ENCODE assay signal across 17 cellular contexts in genomic region chr1:47181955-47182680, GRCh38. TPM values are rescaled to one million over a fixed set of nuclear protein-coding genes. Genes with fewer than 3 reads are reported as not detected.
DNase-seq lines count a peak whose midpoint lies in the region; ATAC-seq and TF ChIP-seq lines count a peak whose summit lies in the region.
"Had no signal": no experiment of that assay in that cellular context is flagged by ENCODE, and none has a peak within 500 bp of the region (broad histone marks: within the 10 kb centered on the region; RNA-seq: fewer than 3 reads in every experiment).

No MANE protein-coding gene starts in this region.

- WGBS in right cardiac atrium: 76% methylated on average over 7 of the region's 7 CpGs

- intact Hi-C loops in right cardiac atrium (cut with DNase I): loop anchor here in 3 of 4 donors (10.0 kb wide), 4 partner anchors 83 to 533 kb away; partner anchors contain the start of gene FOXD2 (in 1 of the 3)
- intact Hi-C loops in activated T-helper 2 cell treated with anti-CD3 and anti-CD28 coated beads, Interferon-gamma antibody, Interleukin-2, Interleukin-4, amounts not matched to agents 10 μg/mL and 5 μg/mL and 100 μg/mL, durations not matched to agents 14 hours and 24 hours and 36 hours (cut with micrococcal nuclease): no loop called here

- H3K9ac ChIP-seq in mucosa of stomach (ENCODE audit: low read length): peak overlapping the region; percentile 51

- POLR2A ChIA-PET in GM10248 (lab: Yijun Ruan, JAX): no interaction called here

- H3K36me3 Mint-ChIP-seq in endothelial cell (ENCODE audit: low read depth, unreplicated experiment): no peaks in the 10 kb centered on the region
- H3K36me3 Mint-ChIP-seq in activated T-helper 2 cell treated with anti-CD3 and anti-CD28 coated beads, Interferon-gamma antibody, Interleukin-2, Interleukin-4, amounts not matched to agents 10 μg/mL and 5 μg/mL and 100 μg/mL, durations not matched to agents 14 hours and 24 hours and 36 hours (ENCODE audit: low read depth): no peaks in the 10 kb centered on the region

- peaks cover 44% of the 10 kb centered on the region for H3K4me1 Mint-ChIP-seq in endothelial cell (ENCODE audit: unreplicated experiment)
- H3K4me1 Mint-ChIP-seq in activated T-helper 2 cell treated with anti-CD3 and anti-CD28 coated beads, Interferon-gamma antibody, Interleukin-2, Interleukin-4, amounts not matched to agents 10 μg/mL and 5 μg/mL and 100 μg/mL, durations not matched to agents 14 hours and 24 hours and 36 hours (ENCODE audit: low read depth): peaks cover 11% of the 10 kb centered on the region

- peak overlapping the region; percentile 77 for H3K4me3 Mint-ChIP-seq in endothelial cell (ENCODE audit: unreplicated experiment)
- H3K4me3 Mint-ChIP-seq in activated T-helper 2 cell treated with anti-CD3 and anti-CD28 coated beads, Interferon-gamma antibody, Interleukin-2, Interleukin-4, amounts not matched to agents 10 μg/mL and 5 μg/mL and 100 μg/mL, durations not matched to agents 14 hours and 24 hours and 36 hours (ENCODE audit: low read depth): no peak overlapping the region
- H3K4me3 Mint-ChIP-seq: activated T-cell treated with anti-CD3 and anti-CD28 coated beads, Interleukin-2, amount 50 U/mL, for 4 hours; naive thymus-derived CD4-positive, alpha-beta T cell; stimulated activated naive CD8-positive, alpha-beta T cell treated with anti-CD3 and anti-CD28 coated beads, Interleukin-15, amount 100 ng/mL, for 72 hours had no signal

- TF ChIP-seq CTCF in endothelial cell (IDR thresholded peaks at IDR 0.05; ENCODE audit: unreplicated experiment) (no peak), GM10248 (IDR thresholded peaks at IDR 0.05; ENCODE audit: control extremely low read depth, extremely low read depth, low read depth, missing control alignments) (no peak)

- H3K27me3 ChIP-seq in mucosa of stomach (ENCODE audit: control insufficient read depth, insufficient read depth, low read length) (peaks cover 4% of the 10 kb centered on the region), right cardiac atrium (ENCODE audit: control insufficient read depth, insufficient read depth) (no peaks in the 10 kb centered on the region)

- peaks cover 23% of the 10 kb centered on the region for H3K27me3 Mint-ChIP-seq in endothelial cell (ENCODE audit: unreplicated experiment)
- H3K27me3 Mint-ChIP-seq in activated T-helper 2 cell treated with anti-CD3 and anti-CD28 coated beads, Interferon-gamma antibody, Interleukin-2, Interleukin-4, amounts not matched to agents 10 μg/mL and 5 μg/mL and 100 μg/mL, durations not matched to agents 14 hours and 24 hours and 36 hours (ENCODE audit: low read depth): peaks cover 12% of the 10 kb centered on the region

- peak; percentile 70 for DNase-seq in ELR (ENCODE audit: low read depth)
- peak; percentile 94 for DNase-seq in OCI-M1 (lab: John Stamatoyannopoulos, UW)
- no peak for DNase-seq in endothelial cell (ENCODE audit: low spot score)
- no peak for DNase-seq in right cardiac atrium
- DNase-seq in GM10248 (ENCODE audit: extremely low spot score): no peak
- no peak for DNase-seq in NCI-H1694 (lab: John Stamatoyannopoulos, UW)
- no peak for DNase-seq in activated T-helper 2 cell treated with anti-CD3 and anti-CD28 coated beads, Interferon-gamma antibody, Interleukin-2, Interleukin-4, amounts not matched to agents 10 μg/mL and 5 μg/mL and 100 μg/mL, durations not matched to agents 14 hours and 24 hours and 36 hours (ENCODE audit: low spot score)
- DNase-seq: activated CD4-positive, CD25-positive, alpha-beta regulatory T cell; activated T-cell treated with anti-CD3 and anti-CD28 coated beads, Interleukin-2, amount 50 U/mL, for 4 hours; left colon; naive thymus-derived CD4-positive, alpha-beta T cell; NCI-H1694 treated with DMSO at 0.1 percent for 48 hours; NCI-H82; stimulated activated naive CD8-positive, alpha-beta T cell treated with anti-CD3 and anti-CD28 coated beads, Interleukin-15, amount 100 ng/mL, for 72 hours had no signal

- peaks cover 5% of the 10 kb centered on the region for H3K9me3 Mint-ChIP-seq in endothelial cell (ENCODE audit: unreplicated experiment)
- H3K9me3 Mint-ChIP-seq in activated T-helper 2 cell treated with anti-CD3 and anti-CD28 coated beads, Interferon-gamma antibody, Interleukin-2, Interleukin-4, amounts not matched to agents 10 μg/mL and 5 μg/mL and 100 μg/mL, durations not matched to agents 14 hours and 24 hours and 36 hours: no peaks in the 10 kb centered on the region
- H3K9me3 Mint-ChIP-seq: activated T-cell treated with anti-CD3 and anti-CD28 coated beads, Interleukin-2, amount 50 U/mL, for 4 hours; stimulated activated naive CD8-positive, alpha-beta T cell treated with anti-CD3 and anti-CD28 coated beads, Interleukin-15, amount 100 ng/mL, for 72 hours had no signal

- peak overlapping the region; percentile 18 for H3K27ac Mint-ChIP-seq in endothelial cell (ENCODE audit: unreplicated experiment)
- H3K27ac Mint-ChIP-seq in activated T-helper 2 cell treated with anti-CD3 and anti-CD28 coated beads, Interferon-gamma antibody, Interleukin-2, Interleukin-4, amounts not matched to agents 10 μg/mL and 5 μg/mL and 100 μg/mL, durations not matched to agents 14 hours and 24 hours and 36 hours: no peak overlapping the region
- H3K27ac Mint-ChIP-seq: naive thymus-derived CD4-positive, alpha-beta T cell; stimulated activated naive CD8-positive, alpha-beta T cell treated with anti-CD3 and anti-CD28 coated beads, Interleukin-15, amount 100 ng/mL, for 72 hours had no signal

- no peaks in the 10 kb centered on the region for H3K36me3 ChIP-seq in mucosa of stomach (ENCODE audit: control insufficient read depth, insufficient read depth, low read length)

- H3K9me3 ChIP-seq in mucosa of stomach (ENCODE audit: control insufficient read depth, low read length) (no peaks in the 10 kb centered on the region), right cardiac atrium (ENCODE audit: control insufficient read depth, low read length) (no peaks in the 10 kb centered on the region)

- H3K4me1 ChIP-seq in mucosa of stomach (ENCODE audit: control insufficient read depth, insufficient read depth, low read length) (peaks cover 49% of the 10 kb centered on the region), right cardiac atrium (ENCODE audit: control insufficient read depth, insufficient read depth, low read length) (no peaks in the 10 kb centered on the region)

- no peak for ATAC-seq in right cardiac atrium
- ATAC-seq: activated T-cell treated with anti-CD3 and anti-CD28 coated beads, Interleukin-2, amount 50 U/mL, for 4 hours; left colon; naive thymus-derived CD4-positive, alpha-beta T cell; sciatic nerve; stimulated activated naive CD8-positive, alpha-beta T cell treated with anti-CD3 and anti-CD28 coated beads, Interleukin-15, amount 100 ng/mL, for 72 hours had no signal

- H3K4me3 ChIP-seq in mucosa of stomach (ENCODE audit: low read length) (no peak overlapping the region), right cardiac atrium (ENCODE audit: low read length) (no peak overlapping the region)

- no peak overlapping the region for H3K27ac ChIP-seq in right cardiac atrium (ENCODE audit: low read length)
- H3K27ac ChIP-seq: C4-2B had no signal

- CTCF ChIA-PET in GM10248 (lab: Yijun Ruan, JAX): interaction anchor here (0.6 to 11.4 kb wide), 4 partner anchors 8 to 544 kb away, joined by 3 to 192 read pairs (median 18); partner anchors contain the start of gene PDZK1IP1

RNA-seq across cellular contexts. Expression of gene PDZK1IP1, which starts 7.7 kb away (rescaled TPM):
- not detected for total RNA-seq in endothelial cell (ENCODE audit: unreplicated experiment)
- under 1 TPM in 1 of 4 donors, not detected in 3; 0.48 TPM for total RNA-seq in right cardiac atrium
- polyA plus RNA-seq in right cardiac atrium: 0.23 TPM
- total RNA-seq in activated T-helper 2 cell treated with anti-CD3 and anti-CD28 coated beads, Interferon-gamma antibody, Interleukin-2, Interleukin-4, amounts not matched to agents 10 μg/mL and 5 μg/mL and 100 μg/mL, durations not matched to agents 14 hours and 24 hours and 36 hours: not detected in 2 replicates
- total RNA-seq: activated T-cell treated with anti-CD3 and anti-CD28 coated beads, Interleukin-2, amount 50 U/mL, for 4 hours; naive thymus-derived CD4-positive, alpha-beta T cell had no signal
- polyA plus RNA-seq: naive thymus-derived CD4-positive, alpha-beta T cell had no signal

RNA-seq across cellular contexts. Expression of gene CYP4A22, which starts 44.9 kb away (rescaled TPM):
- total RNA-seq in endothelial cell (ENCODE audit: unreplicated experiment) (not detected), right cardiac atrium (not detected)
- polyA plus RNA-seq in right cardiac atrium: not detected
- total RNA-seq in activated T-helper 2 cell treated with anti-CD3 and anti-CD28 coated beads, Interferon-gamma antibody, Interleukin-2, Interleukin-4, amounts not matched to agents 10 μg/mL and 5 μg/mL and 100 μg/mL, durations not matched to agents 14 hours and 24 hours and 36 hours: not detected in 2 replicates
- total RNA-seq: activated T-cell treated with anti-CD3 and anti-CD28 coated beads, Interleukin-2, amount 50 U/mL, for 4 hours; left colon; naive thymus-derived CD4-positive, alpha-beta T cell had no signal
- polyA plus RNA-seq: naive thymus-derived CD4-positive, alpha-beta T cell had no signal

RNA-seq across cellular contexts. Expression of gene TAL1, which starts 49.9 kb away (rescaled TPM):
- total RNA-seq in endothelial cell (ENCODE audit: unreplicated experiment): 199 TPM
- total RNA-seq in right cardiac atrium: 1 to 10 TPM; 3.6 to 3.9 (median 3.9) TPM
- polyA plus RNA-seq in right cardiac atrium: 3.3 TPM
- not detected in 2 replicates for total RNA-seq in activated T-helper 2 cell treated with anti-CD3 and anti-CD28 coated beads, Interferon-gamma antibody, Interleukin-2, Interleukin-4, amounts not matched to agents 10 μg/mL and 5 μg/mL and 100 μg/mL, durations not matched to agents 14 hours and 24 hours and 36 hours
- polyA plus RNA-seq: naive thymus-derived CD4-positive, alpha-beta T cell had no signal

Comparison
In these comparisons a context has a peak if more than half of its experiments do, and no peak if none do; other contexts are left out.
1. DNase-seq: peak in ELR (single experiment) and OCI-M1 (single experiment); none in endothelial cell (single experiment), right cardiac atrium (0 of 3), GM10248 (single experiment), NCI-H1694 (single experiment) and activated T-helper 2 cell treated with anti-CD3 and anti-CD28 coated beads, Interferon-gamma antibody, Interleukin-2, Interleukin-4, amounts not matched to agents 10 μg/mL and 5 μg/mL and 100 μg/mL, durations not matched to agents 14 hours and 24 hours and 36 hours (single experiment).
2. RNA of gene TAL1, which starts 49.9 kb away (total RNA-seq): 199 TPM in endothelial cell (single experiment); 3.6 to 3.9 TPM in right cardiac atrium and not detected in activated T-helper 2 cell treated with anti-CD3 and anti-CD28 coated beads, Interferon-gamma antibody, Interleukin-2, Interleukin-4, amounts not matched to agents 10 μg/mL and 5 μg/mL and 100 μg/mL, durations not matched to agents 14 hours and 24 hours and 36 hours; every median in the first group is over 10 times any median in the second.